Comparison of ENCODE assay signal across 10 cellular contexts in the genomic region with DNA sequence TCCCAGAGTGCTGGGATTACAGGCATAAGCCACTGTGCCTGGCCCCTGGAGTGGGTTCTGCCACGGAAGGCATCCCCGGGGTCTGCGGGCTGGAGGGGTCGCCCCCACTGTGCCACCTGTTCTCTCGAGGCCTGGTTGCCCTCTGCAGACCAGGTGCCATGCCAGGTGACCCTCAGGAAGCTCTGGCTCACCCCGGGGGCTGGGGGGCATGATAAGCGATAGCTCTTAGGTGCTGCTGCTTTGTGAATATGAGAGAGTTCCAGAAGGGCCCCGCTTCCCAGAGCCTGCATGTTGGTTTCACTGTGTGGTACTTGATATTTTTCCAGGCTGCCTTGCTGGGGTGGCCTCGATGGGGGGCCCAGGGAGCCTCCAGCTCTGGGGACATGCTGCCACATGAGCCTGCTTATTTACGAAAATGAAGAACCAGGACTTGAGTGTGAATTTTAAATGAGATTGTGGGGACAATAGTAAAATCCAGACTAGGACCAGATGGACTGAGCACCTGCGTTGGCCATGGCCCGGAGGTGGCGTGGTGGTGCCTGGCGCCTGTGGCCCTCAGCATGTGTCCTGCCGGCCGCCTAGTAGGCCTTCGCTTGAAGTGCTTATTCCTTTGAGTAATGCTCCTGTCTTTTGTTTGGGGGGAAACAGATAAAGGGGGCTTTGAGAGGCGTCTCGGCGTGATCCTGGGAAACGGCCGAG. TPM values are rescaled to one million over a fixed set of nuclear protein-coding genes. Genes with fewer than 3 reads are reported as not detected.
A peak's percentile ranks its signal among the peaks of the same experiment; 100 is the strongest.
DNase-seq lines count a peak whose midpoint lies in the region; ATAC-seq and TF ChIP-seq lines count a peak whose summit lies in the region.
"Had no signal": no experiment of that assay in that cellular context is flagged by ENCODE, and none has a peak within 500 bp of the region (broad histone marks: within the 10 kb centered on the region; RNA-seq: fewer than 3 reads in every experiment).

No MANE protein-coding gene starts in this region.

- no peak for TF ChIP-seq CTCF in A673 (conservative IDR thresholded peaks at IDR 0.05; ENCODE audit: low read depth, low read length)
- TF ChIP-seq CTCF in osteocyte (IDR thresholded peaks at IDR 0.05), result no peak

- DNase-seq in A673 (ENCODE audit: low spot score) (no peak), T-cell (no peak), osteocyte (ENCODE audit: extremely low spot score, unreplicated experiment) (no peak), hepatic stellate cell (ENCODE audit: low spot score) (no peak), anterior cingulate cortex (lab: John Stamatoyannopoulos, UW) (no peak), HK-2 (ENCODE audit: unreplicated experiment) (no peak)
- DNase-seq in effector memory CD8-positive, alpha-beta T cell, result no peak
- DNase-seq: COR-L47, NCI-H748 treated with DMSO at 0.1 percent for 48 hours had no signal

- H3K4me1 Mint-ChIP-seq in T-cell (peaks cover 82 to 91% (median 88%) of the 10 kb centered on the region in 3 donors), osteocyte (ENCODE audit: unreplicated experiment) (peaks cover 87% of the 10 kb centered on the region)
- peaks cover 72 to 77% of the 10 kb centered on the region in 2 donors for H3K4me1 Mint-ChIP-seq in effector memory CD8-positive, alpha-beta T cell (ENCODE audit: low read depth in 2 of 2)

- BruUV-seq in A673 (replicated peaks; lab: Mats Ljungman, UMichigan), result no TSS peak

- H3K27ac ChIP-seq in A673 (ENCODE audit: low read depth, low read length, poor library complexity, severe bottlenecking), result peak overlapping the region; percentile 14

- POLR2A ChIA-PET in A673 (lab: Charles Lee; ENCODE audit: low non-redundant PET), result no interaction called here
- POLR2A ChIA-PET in T-cell (lab: Charles Lee), result interaction anchor here in 1 of 2 donors (0.7 to 1.3 kb wide), 2 partner anchors 36 to 40 kb away, joined by 3 read pairs; no protein-coding TSS in a partner anchor

- peaks cover 8% of the 10 kb centered on the region for H3K36me3 Mint-ChIP-seq in T-cell
- H3K36me3 Mint-ChIP-seq in effector memory CD8-positive, alpha-beta T cell (ENCODE audit: insufficient read depth), result peaks cover 100% of the 10 kb centered on the region
- peaks cover 6% of the 10 kb centered on the region for H3K36me3 Mint-ChIP-seq in osteocyte (ENCODE audit: unreplicated experiment)

- peaks cover 67% of the 10 kb centered on the region for H3K4me1 ChIP-seq in A673 (ENCODE audit: insufficient read depth, low read length, poor library complexity, severe bottlenecking)

- H3K27ac Mint-ChIP-seq in T-cell (peak overlapping the region; percentile 98 to 99), osteocyte (ENCODE audit: unreplicated experiment) (peak overlapping the region; percentile 96)
- peak overlapping the region; percentile 96 to 99 for H3K27ac Mint-ChIP-seq in effector memory CD8-positive, alpha-beta T cell

- no peak for ATAC-seq in T-cell (replicated peaks in 1 of 4)
- no peak for ATAC-seq in effector memory CD8-positive, alpha-beta T cell (replicated peaks)
- no peak for ATAC-seq in HG03039 (IDR thresholded peaks at IDR 0.05; ENCODE audit: unreplicated experiment)

- no peaks in the 10 kb centered on the region for H3K27me3 Mint-ChIP-seq in T-cell
- no peaks in the 10 kb centered on the region for H3K27me3 Mint-ChIP-seq in effector memory CD8-positive, alpha-beta T cell
- no peaks in the 10 kb centered on the region for H3K27me3 Mint-ChIP-seq in osteocyte (ENCODE audit: unreplicated experiment)

- no peaks in the 10 kb centered on the region for H3K9me3 Mint-ChIP-seq in T-cell
- H3K9me3 Mint-ChIP-seq in effector memory CD8-positive, alpha-beta T cell, result no peaks in the 10 kb centered on the region
- H3K9me3 Mint-ChIP-seq in osteocyte (ENCODE audit: unreplicated experiment), result no peaks in the 10 kb centered on the region

- H3K4me3 Mint-ChIP-seq in T-cell (peak overlapping the region; percentile 63 to 96 (median 67)), osteocyte (ENCODE audit: unreplicated experiment) (peak overlapping the region; percentile 47)
- peak overlapping the region; percentile 87 to 89 for H3K4me3 Mint-ChIP-seq in effector memory CD8-positive, alpha-beta T cell

- intact Hi-C loops in A673 (cut with micrococcal nuclease; ENCODE audit: unreplicated experiment), result no loop called here

- CTCF ChIA-PET in A673 (lab: Charles Lee) (interaction anchor here (0.7 kb wide), 1 partner anchor 146 kb away, joined by 3 read pairs; no protein-coding TSS in a partner anchor), T-cell (lab: Charles Lee) (interaction anchor here in 1 of 2 donors (1.2 to 2.1 kb wide), 3 partner anchors 21 to 41 kb away, joined by 3 to 7 read pairs (median 5); partner anchors contain the start of gene FAAP20)

- H3K36me3 ChIP-seq in A673 (ENCODE audit: insufficient read depth, low read length, poor library complexity, severe bottlenecking), result peaks cover 2% of the 10 kb centered on the region

- H3K9me3 ChIP-seq in A673 (ENCODE audit: low read depth, low read length, poor library complexity, severe bottlenecking), result no peaks in the 10 kb centered on the region

- H3K27me3 ChIP-seq in A673 (replicated peaks; ENCODE audit: insufficient read depth, low read depth, low read length, poor library complexity), result no peaks in the 10 kb centered on the region

- H3K4me3 ChIP-seq in A673 (ENCODE audit: low read depth, low read length, poor library complexity, severe bottlenecking), result no peak overlapping the region

RNA-seq across cellular contexts. Expression of gene SKI, which starts 7.3 kb away (rescaled TPM):
- 84.9 and 88.1 TPM in 2 replicates for total RNA-seq in A673 (2021)
- total RNA-seq in T-cell, result 100 to 1,000 TPM; 137 to 299 (median 157) TPM
- 131 and 132 TPM in 2 replicates for total RNA-seq in osteocyte

RNA-seq across cellular contexts. Expression of gene FAAP20, which starts 40.9 kb away (rescaled TPM):
- 114 and 119 TPM in 2 replicates for total RNA-seq in A673 (2021)
- 10 to 100 TPM; 52.9 to 74.8 (median 68.2) TPM for total RNA-seq in T-cell
- total RNA-seq in osteocyte, result 85.1 and 90.4 TPM in 2 replicates
